8 cellular contexts compared by ENCODE assay signal in genomic region chr11:130313383-130314183, GRCh38. TPM values are rescaled to one million over a fixed set of nuclear protein-coding genes. Genes with fewer than 3 reads are reported as not detected.
A peak's percentile ranks its signal among the peaks of the same experiment; 100 is the strongest.
DNase-seq lines count a peak whose midpoint lies in the region; ATAC-seq and TF ChIP-seq lines count a peak whose summit lies in the region.

No MANE protein-coding gene starts in this region.

- peaks cover 48% of the 10 kb centered on the region for H3K4me1 Mint-ChIP-seq in stimulated activated naive CD8-positive, alpha-beta T cell treated with anti-CD3 and anti-CD28 coated beads, Interleukin-15, Interleukin-2, amounts not matched to agents 100 ng/mL and 50 ng/mL, for 24 hours (ENCODE audit: low read depth)

- H3K36me3 ChIP-seq in WERI-Rb-1: peaks cover under 1% of the 10 kb centered on the region
- H3K36me3 ChIP-seq in sigmoid colon: no peaks in the 10 kb centered on the region

- TF ChIP-seq CTCF in WERI-Rb-1 (IDR thresholded peaks at IDR 0.05; ENCODE audit: low read depth, low read length) (no peak), sigmoid colon (IDR thresholded peaks at IDR 0.05) (no peak)

- peak overlapping the region; percentile 86 for H3K27ac Mint-ChIP-seq in stimulated activated naive CD8-positive, alpha-beta T cell treated with anti-CD3 and anti-CD28 coated beads, Interleukin-15, Interleukin-2, amounts not matched to agents 100 ng/mL and 50 ng/mL, for 24 hours

- no peaks in the 10 kb centered on the region for H3K27me3 Mint-ChIP-seq in stimulated activated naive CD8-positive, alpha-beta T cell treated with anti-CD3 and anti-CD28 coated beads, Interleukin-15, Interleukin-2, amounts not matched to agents 100 ng/mL and 50 ng/mL, for 24 hours

- H3K27me3 ChIP-seq in WERI-Rb-1 (ENCODE audit: insufficient read depth, low read depth, severe bottlenecking): no peaks in the 10 kb centered on the region
- H3K27me3 ChIP-seq in sigmoid colon: no peaks in the 10 kb centered on the region

- TF ChIP-seq POLR2A in sigmoid colon (IDR thresholded peaks at IDR 0.05): no peak

- intact Hi-C loops in sigmoid colon (cut with DNase I): loop anchor here (2.0 to 10.0 kb wide), 5 partner anchors 77 to 581 kb away; partner anchors contain the start of gene PRDM10

- no peak for ATAC-seq in stimulated activated naive CD8-positive, alpha-beta T cell treated with anti-CD3 and anti-CD28 coated beads, Interleukin-15, Interleukin-2, amounts not matched to agents 100 U/mL and 50 U/mL, for 24 hours
- ATAC-seq in HG02678 (IDR thresholded peaks at IDR 0.05; ENCODE audit: unreplicated experiment) (no peak), GM19035 (IDR thresholded peaks at IDR 0.05; ENCODE audit: unreplicated experiment) (no peak)

- peaks cover 6% of the 10 kb centered on the region for H3K36me3 Mint-ChIP-seq in stimulated activated naive CD8-positive, alpha-beta T cell treated with anti-CD3 and anti-CD28 coated beads, Interleukin-15, Interleukin-2, amounts not matched to agents 100 ng/mL and 50 ng/mL, for 24 hours (ENCODE audit: low read depth)

- H3K27ac ChIP-seq in WERI-Rb-1 (peak overlapping the region; percentile 98), sigmoid colon (peak overlapping the region; percentile 86 to 96 (median 93))

- H3K4me1 ChIP-seq in sigmoid colon: peaks cover 0 to 53% (median 42%) of the 10 kb centered on the region in 4 donors

- no peaks in the 10 kb centered on the region for H3K9me3 Mint-ChIP-seq in stimulated activated naive CD8-positive, alpha-beta T cell treated with anti-CD3 and anti-CD28 coated beads, Interleukin-15, Interleukin-2, amounts not matched to agents 100 ng/mL and 50 ng/mL, for 24 hours

- DNase-seq in stimulated activated naive CD8-positive, alpha-beta T cell treated with anti-CD3 and anti-CD28 coated beads, Interleukin-15, Interleukin-2, amounts not matched to agents 100 U/mL and 50 U/mL, for 24 hours: no peak
- DNase-seq in WERI-Rb-1 (no peak), glomerular endothelial cell (ENCODE audit: extremely low read depth, low read depth, low spot score) (peak; percentile 5), sigmoid colon (no peak)
- DNase-seq in NK-92 treated with Interleukin-12 subunit alpha and Interleukin-12 subunit beta, amount 100 ng/mL, for 24 hours (lab: John Stamatoyannopoulos, UW): no peak

- WGBS in sigmoid colon, 2 donors: 1% methylated on average over 21 of the region's 21 CpGs

- peak overlapping the region; percentile 89 for H3K4me3 ChIP-seq in WERI-Rb-1 (ENCODE audit: low read depth, low read length)
- H3K4me3 ChIP-seq in sigmoid colon: peak overlapping the region; percentile 67 to 92 (median 72)

- peak overlapping the region; percentile 94 for H3K4me3 Mint-ChIP-seq in stimulated activated naive CD8-positive, alpha-beta T cell treated with anti-CD3 and anti-CD28 coated beads, Interleukin-15, Interleukin-2, amounts not matched to agents 100 ng/mL and 50 ng/mL, for 24 hours

- H3K9me3 ChIP-seq in WERI-Rb-1 (ENCODE audit: severe bottlenecking): no peaks in the 10 kb centered on the region
- H3K9me3 ChIP-seq in sigmoid colon: no peaks in the 10 kb centered on the region

- no peak for TF ChIP-seq EP300 in sigmoid colon (IDR thresholded peaks at IDR 0.05)

RNA-seq across cellular contexts. Expression of gene ZBTB44, which starts 1.1 kb away (rescaled TPM):
- 8.2 and 16.0 TPM in 2 replicates for total RNA-seq in glomerular endothelial cell
- total RNA-seq in sigmoid colon: 100 to 1,000 TPM in 2 of 4 donors, 10 to 100 TPM in 2; 73.0 to 162 (median 117) TPM
- polyA plus RNA-seq in sigmoid colon: 10 to 100 TPM in 2 of 3 donors, 1 to 10 TPM in 1; 9.2 to 12.1 (median 10.8) TPM
